16 cellular contexts compared by ENCODE assay signal in the genomic region with DNA sequence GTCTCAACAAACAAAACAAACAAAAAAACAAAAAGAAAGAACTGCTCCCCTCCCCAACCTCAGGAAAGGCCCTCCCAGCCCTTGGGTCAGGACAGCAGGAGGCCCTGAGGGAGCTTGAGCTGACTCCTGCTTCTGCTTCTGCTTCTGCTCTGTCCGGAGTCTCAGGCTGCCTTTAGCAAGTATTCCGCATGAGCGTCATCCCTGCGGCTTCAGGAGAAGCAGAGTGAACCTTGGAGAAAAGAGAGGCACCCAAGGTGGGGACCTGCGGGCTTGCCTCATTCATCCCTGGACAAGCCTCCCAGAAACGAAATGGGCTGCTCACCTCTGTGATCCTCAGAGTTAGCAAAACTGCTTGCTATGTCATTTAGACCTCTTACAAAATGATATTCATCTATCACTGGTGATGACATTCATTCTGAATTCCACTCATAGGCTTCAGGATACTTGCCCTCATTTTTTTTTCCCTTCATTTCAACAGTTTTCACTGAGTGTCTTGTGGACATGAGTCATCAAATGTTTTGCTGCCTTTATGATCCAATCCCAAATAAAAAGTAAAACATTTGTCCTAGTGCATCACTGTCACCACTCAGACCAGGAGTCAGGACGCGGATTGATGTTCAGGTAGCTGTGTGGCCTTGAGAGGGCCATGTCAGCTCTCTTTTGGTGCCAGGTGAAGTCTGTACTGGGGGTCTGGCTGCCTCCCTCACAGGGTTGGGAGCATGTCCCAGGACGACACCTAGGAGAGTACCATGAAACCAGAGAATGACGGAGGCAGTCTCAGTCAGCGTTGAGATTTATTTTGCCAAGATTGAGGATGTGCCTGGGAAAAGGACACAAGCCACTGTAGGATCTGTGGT. TPM values are rescaled to one million over a fixed set of nuclear protein-coding genes. Genes with fewer than 3 reads are reported as not detected.
A peak's percentile ranks its signal among the peaks of the same experiment; 100 is the strongest.
DNase-seq lines count a peak whose midpoint lies in the region; ATAC-seq, FAIRE-seq and TF ChIP-seq lines count a peak whose summit lies in the region.
"Had no signal": no experiment of that assay in that cellular context is flagged by ENCODE, and none has a peak within 500 bp of the region (broad histone marks: within the 10 kb centered on the region; RNA-seq: fewer than 3 reads in every experiment).

No MANE protein-coding gene starts in this region.

- no peak for DNase-seq in left ventricle myocardium inferior
- DNase-seq in heart right ventricle = no peak
- peak; percentile 83 for DNase-seq in choroid plexus epithelial cell (ENCODE audit: low read depth)
- DNase-seq in mesendoderm = no peak
- DNase-seq in small intestine = no peak
- no peak for DNase-seq in effector CD4-positive, alpha-beta T cell
- DNase-seq in cerebellum (ENCODE audit: low spot score) = no peak
- DNase-seq: activated CD4-positive, alpha-beta T cell treated with anti-CD3 and anti-CD28 coated beads for 4 hours; brain microvascular endothelial cell; DND-41; immature natural killer cell; right cardiac atrium; SW 1271 had no signal

- no peak overlapping the region for H4K5ac ChIP-seq in mesendoderm (ENCODE audit: low read length)

- intact Hi-C loops in left ventricle myocardium inferior (cut with micrococcal nuclease) (no loop called here), heart right ventricle (cut with DNase I) (loop anchor here in 4 of 10 donors (10.0 kb wide), 3 partner anchors 48 to 378 kb away; a partner anchor contains a TSS)

- no peak overlapping the region for H2BK120ac ChIP-seq in mesendoderm (ENCODE audit: low read depth, low read length)

- H3K27ac ChIP-seq in left ventricle myocardium inferior (replicated peaks) (peak overlapping the region; percentile 61), heart right ventricle (peak overlapping the region in 5 of 10 donors; percentile 26 to 49 (median 44)), mesendoderm (ENCODE audit: low read depth, low read length) (peak overlapping the region; percentile 29), small intestine (ENCODE audit: low read depth in 1 of 2, low read length in 1 of 2) (no peak overlapping the region)
- H3K27ac ChIP-seq: brain microvascular endothelial cell had no signal

- H3K79me2 ChIP-seq in mesendoderm (ENCODE audit: control insufficient read depth, insufficient read depth, low read length) = no peaks in the 10 kb centered on the region

- H3K9ac ChIP-seq in mesendoderm (ENCODE audit: low read length) = no peak overlapping the region

- no peak for ATAC-seq in heart right ventricle
- no peak for ATAC-seq in GM18907 (IDR thresholded peaks at IDR 0.05; ENCODE audit: unreplicated experiment)
- ATAC-seq: right cardiac atrium had no signal

- H3K27me3 ChIP-seq in left ventricle myocardium inferior (ENCODE audit: low read depth) = no peaks in the 10 kb centered on the region
- peaks cover 0 to 2% (median 0%) of the 10 kb centered on the region in 7 donors for H3K27me3 ChIP-seq in heart right ventricle
- no peaks in the 10 kb centered on the region for H3K27me3 ChIP-seq in mesendoderm (ENCODE audit: insufficient read depth, low read length, poor library complexity)
- no peaks in the 10 kb centered on the region for H3K27me3 ChIP-seq in small intestine (ENCODE audit: control insufficient read depth in 2 of 2, insufficient read depth in 2 of 2, low read length in 2 of 2)
- H3K27me3 ChIP-seq: brain microvascular endothelial cell, tibial nerve had no signal

- H3K36me3 ChIP-seq in left ventricle myocardium inferior (peaks cover 32% of the 10 kb centered on the region), heart right ventricle (peaks cover 0 to 47% (median 0%) of the 10 kb centered on the region in 9 donors), mesendoderm (ENCODE audit: control insufficient read depth, insufficient read depth, low read length) (peaks cover 5% of the 10 kb centered on the region), small intestine (ENCODE audit: control insufficient read depth in 2 of 2, insufficient read depth in 2 of 2, low read length in 2 of 2) (no peaks in the 10 kb centered on the region)
- H3K36me3 ChIP-seq: brain microvascular endothelial cell had no signal

- no peak for TF ChIP-seq CTCF in left ventricle myocardium inferior (IDR thresholded peaks at IDR 0.05; ENCODE audit: borderline replicate concordance)
- no peak for TF ChIP-seq CTCF in heart right ventricle (IDR thresholded peaks at IDR 0.05)
- TF ChIP-seq CTCF in choroid plexus epithelial cell (conservative IDR thresholded peaks at IDR 0.05; ENCODE audit: low read depth, low read length) = no peak

- H3K4me1 ChIP-seq in left ventricle myocardium inferior = peaks cover 17% of the 10 kb centered on the region
- H3K4me1 ChIP-seq in heart right ventricle = peaks cover 0 to 19% (median 4%) of the 10 kb centered on the region in 9 donors
- peaks cover 4% of the 10 kb centered on the region for H3K4me1 ChIP-seq in mesendoderm (ENCODE audit: control insufficient read depth, low read depth, low read length)
- no peaks in the 10 kb centered on the region for H3K4me1 ChIP-seq in small intestine (ENCODE audit: control insufficient read depth in 2 of 2, insufficient read depth in 1 of 2, low read depth in 1 of 2, low read length in 1 of 2)

- H2AK5ac ChIP-seq in mesendoderm (ENCODE audit: low read length) = no peak overlapping the region

- 83 to 86% methylated on average over 11 of the region's 11 CpGs for WGBS in heart right ventricle, 2 donors
- WGBS in mesendoderm (ENCODE audit: extremely low coverage, insufficient coverage, low lambda C conversion rate) = no CpG with 5 or more reads among the region's 11 CpGs
- 88 to 93% (median 89%) methylated on average over 11 of the region's 11 CpGs for WGBS in small intestine, 3 donors

- H3K4me2 ChIP-seq in mesendoderm (ENCODE audit: low read length) = no peak overlapping the region

- no peak overlapping the region for H2BK5ac ChIP-seq in mesendoderm (ENCODE audit: low read length)

- no peak overlapping the region for H3K18ac ChIP-seq in mesendoderm (ENCODE audit: low read length)

- H4K8ac ChIP-seq in mesendoderm (ENCODE audit: low read depth, low read length) = no peak overlapping the region

- no peak overlapping the region for H3K23ac ChIP-seq in mesendoderm (ENCODE audit: low read length)

- H3K4me3 ChIP-seq in left ventricle myocardium inferior (no peak overlapping the region), heart right ventricle (no peak overlapping the region), choroid plexus epithelial cell (ENCODE audit: low read depth, low read length) (no peak overlapping the region), mesendoderm (ENCODE audit: low read length) (no peak overlapping the region), small intestine (ENCODE audit: low read depth in 1 of 2, low read length in 2 of 2) (no peak overlapping the region)
- H3K4me3 ChIP-seq: tibial nerve had no signal

- H3K9me3 ChIP-seq in left ventricle myocardium inferior (replicated peaks) (no peaks in the 10 kb centered on the region), heart right ventricle (no peaks in the 10 kb centered on the region), small intestine (ENCODE audit: control insufficient read depth, low read depth) (no peaks in the 10 kb centered on the region)
- H3K9me3 ChIP-seq: tibial nerve had no signal

- no peak overlapping the region for H3K4ac ChIP-seq in mesendoderm (ENCODE audit: low read depth, low read length)

- no peak overlapping the region for H2BK15ac ChIP-seq in mesendoderm (replicated peaks; ENCODE audit: low read depth)

- FAIRE-seq in small intestine (lab: Jason Lieb, UNC) = no peak
- FAIRE-seq: A204.1 had no signal

- no peaks in the 10 kb centered on the region for H3K79me1 ChIP-seq in mesendoderm (ENCODE audit: low read length)

- peak overlapping the region; percentile 22 for H3K56ac ChIP-seq in mesendoderm (ENCODE audit: low read length)

RNA-seq across cellular contexts. Expression of a gene that starts 51.7 kb away (rescaled TPM):
- total RNA-seq in left ventricle myocardium inferior = 51.5 TPM
- total RNA-seq in heart right ventricle = 10 to 100 TPM; 19.8 to 79.6 (median 32.2) TPM
- 10 to 100 TPM; 17.6 to 41.9 TPM for polyA plus RNA-seq in heart right ventricle
- polyA plus RNA-seq in mesendoderm (2013, experiment 1 of 2) = 69.8 TPM
- 71.3 TPM for polyA plus RNA-seq in mesendoderm (2013, experiment 2 of 2)
- polyA plus RNA-seq in small intestine = 10 to 100 TPM; 22.6 to 58.3 (median 26.7) TPM
- 8.1 TPM for total RNA-seq in cerebellum

Comparison
In these comparisons a context has a peak if more than half of its experiments do, and no peak if none do; other contexts are left out.
1. H3K27ac ChIP-seq: peak in left ventricle myocardium inferior (single experiment) and mesendoderm (single experiment); none in small intestine (0 of 2).